In genomic region chr3:157606392-157607197, GRCh38 we compare ENCODE assay signal across 8 cellular contexts.
A peak's percentile ranks its signal among the peaks of the same experiment; 100 is the strongest.
DNase-seq lines count a peak whose midpoint lies in the region; ATAC-seq and TF ChIP-seq lines count a peak whose summit lies in the region.

No MANE protein-coding gene starts in this region.

- H3K9ac ChIP-seq in trophoblast cell (ENCODE audit: low read length), result no peak overlapping the region

- no peak for TF ChIP-seq EP300 in gastroesophageal sphincter (IDR thresholded peaks at IDR 0.05)

- H3K79me1 ChIP-seq in trophoblast cell (ENCODE audit: low read length), result no peaks in the 10 kb centered on the region

- no peak overlapping the region for H2AK5ac ChIP-seq in trophoblast cell (ENCODE audit: low read length)

- H2BK5ac ChIP-seq in trophoblast cell (ENCODE audit: low read depth, low read length, poor library complexity), result no peak overlapping the region

- H3K36me3 ChIP-seq in gastroesophageal sphincter (no peaks in the 10 kb centered on the region), trophoblast cell (ENCODE audit: control insufficient read depth in 1 of 2, insufficient read depth in 2 of 2, low read length in 2 of 2) (no peaks in the 10 kb centered on the region)

- H3K4ac ChIP-seq in trophoblast cell (ENCODE audit: low read depth, low read length), result no peak overlapping the region

- CTCF ChIA-PET in RWPE1 (lab: Yijun Ruan, JAX), result interaction anchor here (0.5 to 1.5 kb wide), 15 partner anchors 10 to 1968 kb away, joined by 3 to 7 read pairs (median 3); no protein-coding TSS in a partner anchor

- H3K4me3 ChIP-seq in gastroesophageal sphincter (no peak overlapping the region), trophoblast cell (ENCODE audit: low read depth, low read length) (no peak overlapping the region)

- no peak for TF ChIP-seq POLR2A in gastroesophageal sphincter (IDR thresholded peaks at IDR 0.05)

- DNase-seq in EL, result peak; percentile 78
- DNase-seq in HT1080 (ENCODE audit: low read depth), result peak; percentile 92
- peak; percentile 64 for DNase-seq in RWPE1 (ENCODE audit: low spot score)
- peak; percentile 34 for DNase-seq in activated T-helper 9 cell treated with anti-CD3 and anti-CD28 coated beads, Interleukin-2, amount 50 U/mL, for 16 hours (ENCODE audit: low read depth)
- DNase-seq in trophoblast cell, result peak; percentile 53 to 76
- peak; percentile 69 for DNase-seq in ureter (ENCODE audit: low spot score)

- H2AFZ ChIP-seq in trophoblast cell (ENCODE audit: insufficient read depth, low read length, poor library complexity), result no peak overlapping the region

- no peak overlapping the region for H4K8ac ChIP-seq in trophoblast cell (ENCODE audit: low read depth, low read length)

- H3K9me3 ChIP-seq in gastroesophageal sphincter (no peaks in the 10 kb centered on the region), trophoblast cell (ENCODE audit: insufficient read depth, low read depth, low read length) (no peaks in the 10 kb centered on the region)

- no peak overlapping the region for H3K14ac ChIP-seq in trophoblast cell (ENCODE audit: low read length)

- H3K27ac ChIP-seq in RWPE1 (no peak overlapping the region), gastroesophageal sphincter (no peak overlapping the region), trophoblast cell (ENCODE audit: low read depth, low read length) (no peak overlapping the region)

- no peak overlapping the region for H4K12ac ChIP-seq in trophoblast cell (ENCODE audit: low read depth, low read length)

- ATAC-seq in GM21526 (IDR thresholded peaks at IDR 0.05; ENCODE audit: low FRiP score, unreplicated experiment), result peak; percentile 94
- peak; percentile 52 for ATAC-seq in gastroesophageal sphincter

- TF ChIP-seq CTCF in RWPE1 (conservative IDR thresholded peaks at IDR 0.05; ENCODE audit: low read depth) (peak; percentile 77), gastroesophageal sphincter (IDR thresholded peaks at IDR 0.05) (peak; percentile 38 to 75 (median 52))

- no peak overlapping the region for H2BK12ac ChIP-seq in trophoblast cell (ENCODE audit: low read length)

- H3K4me2 ChIP-seq in trophoblast cell (ENCODE audit: low read length), result no peak overlapping the region

- peaks cover 0 to 6% (median 0%) of the 10 kb centered on the region in 3 donors for H3K4me1 ChIP-seq in gastroesophageal sphincter
- no peaks in the 10 kb centered on the region for H3K4me1 ChIP-seq in trophoblast cell (ENCODE audit: control insufficient read depth in 1 of 2, insufficient read depth in 2 of 2, low read length in 2 of 2)

- H3K27me3 ChIP-seq in gastroesophageal sphincter (no peaks in the 10 kb centered on the region), trophoblast cell (ENCODE audit: insufficient read depth, low read length) (no peaks in the 10 kb centered on the region)

- no peaks in the 10 kb centered on the region for H3K79me2 ChIP-seq in trophoblast cell (ENCODE audit: control insufficient read depth, insufficient read depth, low read length, poor library complexity)

- no peak overlapping the region for H3K18ac ChIP-seq in trophoblast cell (ENCODE audit: low read length)

- WGBS in gastroesophageal sphincter (ENCODE audit: low coverage in 1 of 2), 2 donors, result 40 to 45% methylated on average over 7 of the region's 10 CpGs
- WGBS in trophoblast cell (ENCODE audit: extremely low coverage, insufficient coverage, insufficient read length), result no CpG with 5 or more reads among the region's 10 CpGs

- POLR2A ChIA-PET in RWPE1 (lab: Yijun Ruan, JAX; ENCODE audit: low non-redundant PET), result no interaction called here

- H4K91ac ChIP-seq in trophoblast cell (ENCODE audit: low read depth, low read length), result no peak overlapping the region

- H2BK120ac ChIP-seq in trophoblast cell (ENCODE audit: insufficient read depth, low read length, poor library complexity), result no peak overlapping the region

- H3K23ac ChIP-seq in trophoblast cell (ENCODE audit: low read length), result no peak overlapping the region

Comparison
In these comparisons a context has a peak if more than half of its experiments do, and no peak if none do; other contexts are left out.
1. DNase-seq: peak in every context shown above with its lines; median percentile 92 in HT1080; 78 in EL; 69 in ureter; 64 in trophoblast cell; 64 in RWPE1; 34 in activated T-helper 9 cell treated with anti-CD3 and anti-CD28 coated beads, Interleukin-2, amount 50 U/mL, for 16 hours.